ENCODE assay signal across 1 cellular context in the genomic region with DNA sequence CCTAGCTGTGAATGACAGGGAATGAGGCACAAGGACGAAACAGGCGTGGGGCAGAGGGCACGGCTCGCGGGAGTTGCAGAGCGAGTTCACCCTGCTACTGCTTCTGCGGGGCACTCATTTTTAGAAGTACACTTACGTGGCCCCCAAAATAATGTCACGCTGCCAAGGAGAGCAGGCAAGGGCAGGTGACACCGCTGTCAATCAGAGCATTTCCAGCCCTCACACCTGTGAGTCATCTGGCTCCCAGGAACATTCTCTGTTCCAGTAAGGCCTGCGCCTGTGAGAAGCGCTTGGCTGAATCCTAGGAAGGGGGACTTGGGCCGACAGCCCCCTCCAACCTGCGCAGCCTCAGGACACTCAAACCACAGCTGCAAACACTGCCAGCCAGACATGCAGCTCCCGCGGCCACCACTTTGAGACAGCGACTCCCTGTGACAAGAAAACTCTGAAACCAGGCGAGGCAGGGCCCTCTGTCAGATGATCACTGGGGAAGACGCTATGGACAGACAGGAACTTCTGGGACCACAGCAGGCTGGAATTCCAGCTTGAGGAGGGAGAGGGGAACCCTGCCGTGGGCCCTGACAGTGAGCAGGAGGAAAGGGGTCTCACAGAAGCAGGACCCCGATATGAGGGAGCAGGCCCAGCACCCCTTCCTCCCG.
TF ChIP-seq lines count a peak whose summit lies in the region.

No MANE protein-coding gene starts in this region.

TF ChIP-seq in K562, 482 proteins besides CTCF, POLR2A, EP300 and RAD21:
- TF ChIP-seq, protein P1, sequence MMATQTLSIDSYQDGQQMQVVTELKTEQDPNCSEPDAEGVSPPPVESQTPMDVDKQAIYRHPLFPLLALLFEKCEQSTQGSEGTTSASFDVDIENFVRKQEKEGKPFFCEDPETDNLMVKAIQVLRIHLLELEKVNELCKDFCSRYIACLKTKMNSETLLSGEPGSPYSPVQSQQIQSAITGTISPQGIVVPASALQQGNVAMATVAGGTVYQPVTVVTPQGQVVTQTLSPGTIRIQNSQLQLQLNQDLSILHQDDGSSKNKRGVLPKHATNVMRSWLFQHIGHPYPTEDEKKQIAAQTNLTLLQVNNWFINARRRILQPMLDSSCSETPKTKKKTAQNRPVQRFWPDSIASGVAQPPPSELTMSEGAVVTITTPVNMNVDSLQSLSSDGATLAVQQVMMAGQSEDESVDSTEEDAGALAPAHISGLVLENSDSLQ (IDR thresholded peaks at IDR 0.05), result peak; percentile 35; the same call in 1 of the 2 replicates
- TF ChIP-seq ZNF695 (CRISPR knock-in tag; IDR thresholded peaks at IDR 0.05), result no peak
